ENCODE assay signal across 24 cellular contexts in genomic region chr11:135001581-135001980, GRCh38.
DNase-seq lines count a peak whose midpoint lies in the region; FAIRE-seq and TF ChIP-seq lines count a peak whose summit lies in the region.
"Had no signal": no experiment of that assay in that cellular context is flagged by ENCODE, and none has a peak within 500 bp of the region (broad histone marks: within the 10 kb centered on the region; RNA-seq: fewer than 3 reads in every experiment).

No MANE protein-coding gene starts in this region.

- H2BK15ac ChIP-seq in H1 (ENCODE audit: low read length) = peak overlapping the region; percentile 73; the same call in 1 of the 2 replicates

- no peaks in the 10 kb centered on the region for H3K79me2 ChIP-seq in H1 (ENCODE audit: control insufficient read depth in 1 of 2, insufficient read depth in 2 of 2, low read length in 2 of 2)

- CTCF ChIA-PET in H1 (lab: Charles Lee; ENCODE audit: partially characterized antibody) = no interaction called here

- no peak overlapping the region for H3K14ac ChIP-seq in H1 (ENCODE audit: insufficient read length)

- peaks cover 0 to 1% of the 10 kb centered on the region in 2 experiments for H4K20me1 ChIP-seq in H1 (replicated peaks in 1 of 2; ENCODE audit: control insufficient read depth in 1 of 2, insufficient read depth in 2 of 2, low read length in 2 of 2)
- H4K20me1 ChIP-seq: BLaER1 treated with 17β-estradiol and CSF1 and Interleukin-3, amounts not matched to agents 10 nM and 100 nM had no signal

- H4K5ac ChIP-seq in H1 (ENCODE audit: insufficient read length, low read depth, low read length) = no peak overlapping the region

- peaks cover 4% of the 10 kb centered on the region for H3K9me3 Mint-ChIP-seq in nephron progenitor cell

- peak overlapping the region; percentile 17 for H3K4me3 Mint-ChIP-seq in nephron progenitor cell
- H3K4me3 Mint-ChIP-seq: CD4-positive, alpha-beta memory T cell had no signal

- FAIRE-seq in H1 (lab: Jason Lieb, UNC) = no peak
- FAIRE-seq: A549, GM19239 had no signal

- H3K27me3 ChIP-seq in H1 (replicated peaks in 1 of 4; ENCODE audit: control insufficient read depth in 3 of 4, extremely low read depth in 1 of 4, insufficient read depth in 3 of 4, low read length in 3 of 4) = no peaks in the 10 kb centered on the region
- H3K27me3 ChIP-seq: BE2C; BLaER1 treated with 17β-estradiol and CSF1 and Interleukin-3, amounts not matched to agents 10 nM and 100 nM had no signal

- no peak overlapping the region for H3K23ac ChIP-seq in H1 (ENCODE audit: insufficient read length)

- no peak overlapping the region for H2BK12ac ChIP-seq in H1 (ENCODE audit: low read depth, low read length)

- H3K4me1 Mint-ChIP-seq in nephron progenitor cell = peaks cover 90% of the 10 kb centered on the region
- H3K4me1 Mint-ChIP-seq: CD4-positive, alpha-beta memory T cell had no signal

- H3K23me2 ChIP-seq in H1 (ENCODE audit: low read depth, low read length) = peaks cover 4% of the 10 kb centered on the region; the same call in 1 of the 2 replicates

- no peak overlapping the region for H3K4ac ChIP-seq in H1 (replicated peaks; ENCODE audit: insufficient read length, low read depth, low read length)

- POLR2A ChIA-PET in H1 (lab: Charles Lee; ENCODE audit: partially characterized antibody) = no interaction called here

- TF ChIP-seq CTCF in H1 (IDR thresholded peaks at IDR 0.05; ENCODE audit: control extremely low read depth in 1 of 3, insufficient read depth in 1 of 3, low read depth in 1 of 3, low read length in 3 of 3) = no peak
- no peak for TF ChIP-seq CTCF in nephron progenitor cell (IDR thresholded peaks at IDR 0.05)

- H3K9ac ChIP-seq in H1 (replicated peaks in 1 of 4; ENCODE audit: extremely low read depth in 1 of 4, low read depth in 3 of 4, low read length in 3 of 4) = no peak overlapping the region
- H3K9ac ChIP-seq: BLaER1 treated with 17β-estradiol and CSF1 and Interleukin-3, amounts not matched to agents 10 nM and 100 nM had no signal

- H3K36me3 ChIP-seq in H1 (ENCODE audit: control insufficient read depth in 2 of 4, insufficient read depth in 4 of 4, low read length in 3 of 4) = no peaks in the 10 kb centered on the region
- H3K36me3 ChIP-seq: BE2C; BLaER1 treated with 17β-estradiol and CSF1 and Interleukin-3, amounts not matched to agents 10 nM and 100 nM had no signal

- peaks cover 0 to 5% (median 1%) of the 10 kb centered on the region in 4 experiments; a peak in 3 of 7 replicates for H3K4me1 ChIP-seq in H1 (replicated peaks in 1 of 4; ENCODE audit: control insufficient read depth in 3 of 4, insufficient read depth in 4 of 4, low read length in 3 of 4)
- H3K4me1 ChIP-seq: A549; BE2C; BLaER1 treated with 17β-estradiol and CSF1 and Interleukin-3, amounts not matched to agents 10 nM and 100 nM had no signal

- H2BK5ac ChIP-seq in H1 (ENCODE audit: low read depth, low read length) = no peak overlapping the region

- H2AK5ac ChIP-seq in H1 (ENCODE audit: low read depth, low read length) = 0 out of 2 replicates have a peak overlapping the region, but pooled peaks have one; percentile 48

- TF ChIP-seq EP300 in H1 (IDR thresholded peaks at IDR 0.05; ENCODE audit: borderline replicate concordance in 1 of 2, low read depth in 2 of 2, low read length in 2 of 2) = no peak

- H3K27ac ChIP-seq in H1 (ENCODE audit: low read depth, low read length) = no peak overlapping the region
- H3K27ac ChIP-seq: A549; BLaER1 treated with 17β-estradiol and CSF1 and Interleukin-3, amounts not matched to agents 10 nM and 100 nM had no signal

- TF ChIP-seq POLR2A in H1 (IDR thresholded peaks at IDR 0.05; ENCODE audit: control extremely low read depth in 1 of 2, low read depth in 2 of 2, low read length in 2 of 2) = no peak

- no peak overlapping the region for H3K56ac ChIP-seq in H1 (replicated peaks; ENCODE audit: insufficient read length, low read depth, low read length)

- H3K27me3 Mint-ChIP-seq in nephron progenitor cell (ENCODE audit: low read depth, poor library complexity) = peaks cover 13% of the 10 kb centered on the region

- no peaks in the 10 kb centered on the region for H3K9me3 ChIP-seq in H1 (ENCODE audit: insufficient read depth in 2 of 2, low read depth in 1 of 2, low read length in 1 of 2)
- H3K9me3 ChIP-seq: A549; BE2C; BLaER1 treated with 17β-estradiol and CSF1 and Interleukin-3, amounts not matched to agents 10 nM and 100 nM had no signal

- H2AFZ ChIP-seq in H1 (ENCODE audit: low read length) = no peak overlapping the region

- no peak overlapping the region for H3K4me2 ChIP-seq in H1 (ENCODE audit: insufficient read depth in 1 of 2, low read depth in 2 of 2, low read length in 2 of 2)
- H3K4me2 ChIP-seq: A549; BLaER1 treated with 17β-estradiol and CSF1 and Interleukin-3, amounts not matched to agents 10 nM and 100 nM had no signal

- no peaks in the 10 kb centered on the region for H3K36me3 Mint-ChIP-seq in nephron progenitor cell (ENCODE audit: low read depth)
- H3K36me3 Mint-ChIP-seq: CD4-positive, alpha-beta memory T cell had no signal

- DNase-seq in H1 (ENCODE audit: low read depth in 1 of 2, low spot score in 2 of 2) = no peak
- peak; percentile 19 for DNase-seq in islet precursor cell
- DNase-seq in nephron progenitor cell = no peak
- DNase-seq in DMS153 (lab: John Stamatoyannopoulos, UW) = no peak
- DNase-seq in amniotic stem cell (lab: John Stamatoyannopoulos, UW) = no peak
- no peak for DNase-seq in GM19240 (ENCODE audit: insufficient read length, low spot score)
- no peak for DNase-seq in C1 segment of cervical spinal cord (lab: John Stamatoyannopoulos, UW)
- DNase-seq: 8988T; ACHN; AML-193; BE2C; Calu3; CD4-positive, alpha-beta memory T cell; COR-L47; DMS79; EL; GDM1; GOT3; H7; HCEC 1CT had no signal

- H3K4me3 ChIP-seq in H1 (ENCODE audit: extremely low read depth in 1 of 4, insufficient read depth in 2 of 4, low read depth in 3 of 4, low read length in 4 of 4) = no peak overlapping the region
- H3K4me3 ChIP-seq: A549; BLaER1 treated with 17β-estradiol and CSF1 and Interleukin-3, amounts not matched to agents 10 nM and 100 nM; GM12878 had no signal

- no peak overlapping the region for H2BK120ac ChIP-seq in H1 (replicated peaks; ENCODE audit: low read depth, low read length)

- 100% methylated on average over 2 of the region's 2 CpGs; no CpG with 5 or more reads in 1 of the 2 experiments for WGBS in H1 (ENCODE audit: extremely low coverage in 1 of 2, insufficient coverage in 1 of 2, insufficient read length in 1 of 2, insufficient replicate concordance in 2 of 2, low coverage in 1 of 2, low lambda C conversion rate in 2 of 2, missing lambda C conversion rate in 1 of 2), 2 experiments

- no peak overlapping the region for H3K27ac Mint-ChIP-seq in nephron progenitor cell
- H3K27ac Mint-ChIP-seq: CD4-positive, alpha-beta memory T cell had no signal

- TF ChIP-seq RAD21 in H1 (IDR thresholded peaks at IDR 0.05 in 1 of 2, conservative IDR thresholded peaks at IDR 0.05 in 1 of 2; ENCODE audit: low read depth in 2 of 2, low read length in 2 of 2) = no peak

- H3K79me1 ChIP-seq in H1 (ENCODE audit: low read depth, low read length) = no peaks in the 10 kb centered on the region

- no peak overlapping the region for H4K91ac ChIP-seq in H1 (replicated peaks; ENCODE audit: insufficient read length, low read length)

- H4K8ac ChIP-seq in H1 (ENCODE audit: extremely low read depth, insufficient read depth, low read length) = no peak overlapping the region

- 0 out of 2 replicates have a peak overlapping the region, but pooled peaks have one; percentile 84 for H2BK20ac ChIP-seq in H1 (ENCODE audit: low read length)

- no peak overlapping the region for H3K18ac ChIP-seq in H1 (ENCODE audit: extremely low read depth, low read length)

TF ChIP-seq in H1, 55 proteins besides CTCF, POLR2A, EP300 and RAD21:
- TF ChIP-seq SAP30 (IDR thresholded peaks at IDR 0.05; ENCODE audit: insufficient read depth, insufficient replicate concordance, low read length) (no peak), ZNF274 (IDR thresholded peaks at IDR 0.05; ENCODE audit: borderline replicate concordance, extremely low read depth, low read length) (no peak), YY1 (IDR thresholded peaks at IDR 0.05; ENCODE audit: low read depth, low read length) (no peak), CHD1 (IDR thresholded peaks at IDR 0.05; ENCODE audit: low read depth, low read length) (no peak), CREB1 (IDR thresholded peaks at IDR 0.05) (no peak), ASH2L (IDR thresholded peaks at IDR 0.05; ENCODE audit: low read length) (no peak), RBBP5 (IDR thresholded peaks at IDR 0.05; ENCODE audit: borderline replicate concordance, low read depth, low read length) (no peak), EZH2 (IDR thresholded peaks at IDR 0.05; ENCODE audit: low read depth, low read length, severe bottlenecking) (no peak), TEAD4 (IDR thresholded peaks at IDR 0.05; ENCODE audit: low read depth, low read length) (no peak), TBP (IDR thresholded peaks at IDR 0.05; ENCODE audit: low read depth, low read length) (no peak), SRF (IDR thresholded peaks at IDR 0.05; ENCODE audit: low read depth, low read length) (no peak), FOSL1 (IDR thresholded peaks at IDR 0.05; ENCODE audit: insufficient read depth, low read depth, low read length) (no peak), GTF2F1 (IDR thresholded peaks at IDR 0.05; ENCODE audit: borderline replicate concordance, low read depth, low read length) (no peak), KDM4A (IDR thresholded peaks at IDR 0.05; ENCODE audit: low read depth, low read length, severe bottlenecking) (no peak), NRF1 (IDR thresholded peaks at IDR 0.05; ENCODE audit: low read depth, low read length) (no peak)
